ENCODE assay signal across 22 cellular contexts in the genomic region with DNA sequence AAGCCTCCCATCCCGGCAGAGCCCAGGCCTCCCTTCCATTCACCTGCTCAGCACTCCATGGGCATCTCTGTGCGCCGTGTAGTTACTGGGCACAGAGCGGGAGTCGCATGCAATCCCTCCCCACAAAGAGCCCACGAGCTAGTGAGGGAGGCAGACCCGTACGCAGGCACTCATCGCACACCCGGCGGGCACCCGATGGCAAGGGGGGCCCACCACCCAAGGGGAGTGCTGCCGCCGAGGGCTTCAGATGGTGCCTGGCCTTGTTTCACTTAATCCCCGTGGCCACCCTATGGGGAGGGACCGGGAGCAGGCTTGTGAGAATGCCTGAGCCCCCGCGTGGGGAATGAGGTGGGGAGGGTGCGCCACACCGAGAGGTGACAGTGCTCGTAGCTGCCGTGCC. TPM values are rescaled to one million over a fixed set of nuclear protein-coding genes. Genes with fewer than 3 reads are reported as not detected.
DNase-seq lines count a peak whose midpoint lies in the region; ATAC-seq, FAIRE-seq and TF ChIP-seq lines count a peak whose summit lies in the region.
"Had no signal": no experiment of that assay in that cellular context is flagged by ENCODE, and none has a peak within 500 bp of the region (broad histone marks: within the 10 kb centered on the region; RNA-seq: fewer than 3 reads in every experiment).

No MANE protein-coding gene starts in this region.

- 91% methylated on average over 14 of the region's 22 CpGs; no CpG with 5 or more reads in 1 of the 2 experiments for WGBS in H1 (ENCODE audit: extremely low coverage in 1 of 2, insufficient coverage in 1 of 2, insufficient read length in 1 of 2, insufficient replicate concordance in 2 of 2, low coverage in 1 of 2, low lambda C conversion rate in 2 of 2, missing lambda C conversion rate in 1 of 2), 2 experiments
- WGBS in SK-N-SH (ENCODE audit: low lambda C conversion rate): 89% methylated on average over 14 of the region's 22 CpGs

- no peaks in the 10 kb centered on the region for H3K36me3 ChIP-seq in BLaER1 treated with 17β-estradiol and CSF1 and Interleukin-3, amounts not matched to agents 10 nM and 100 nM
- peaks cover 9% of the 10 kb centered on the region for H3K36me3 ChIP-seq in CD8-positive, alpha-beta T cell (ENCODE audit: insufficient read depth, low read length)
- no peaks in the 10 kb centered on the region for H3K36me3 ChIP-seq in H1 (ENCODE audit: control insufficient read depth in 2 of 4, insufficient read depth in 4 of 4, low read length in 3 of 4)
- no peaks in the 10 kb centered on the region for H3K36me3 ChIP-seq in neural progenitor cell
- H3K36me3 ChIP-seq in SK-N-SH (replicated peaks in 1 of 2; ENCODE audit: control insufficient read depth in 1 of 2, insufficient read depth in 2 of 2, low read length in 1 of 2): no peaks in the 10 kb centered on the region
- H3K36me3 ChIP-seq: BE2C had no signal

- no peak overlapping the region for H3K27ac ChIP-seq in BLaER1 treated with 17β-estradiol and CSF1 and Interleukin-3, amounts not matched to agents 10 nM and 100 nM
- H3K27ac ChIP-seq in CD8-positive, alpha-beta T cell (ENCODE audit: low read depth, low read length): no peak overlapping the region
- H3K27ac ChIP-seq in H1 (ENCODE audit: low read depth, low read length): no peak overlapping the region
- H3K27ac ChIP-seq in neural progenitor cell: no peak overlapping the region
- peak overlapping the region in 1 of 2 experiments; percentile 7; a peak in 1 of 4 replicates for H3K27ac ChIP-seq in SK-N-SH (ENCODE audit: low read depth in 2 of 2, low read length in 1 of 2)
- H3K27ac ChIP-seq: HL-60 had no signal

- no peak overlapping the region for H2BK12ac ChIP-seq in H1 (ENCODE audit: low read depth, low read length)

- H3K9me3 Mint-ChIP-seq in CD8-positive, alpha-beta T cell: no peaks in the 10 kb centered on the region
- H3K9me3 Mint-ChIP-seq in neural progenitor cell: no peaks in the 10 kb centered on the region

- H3K18ac ChIP-seq in H1 (ENCODE audit: extremely low read depth, low read length): no peak overlapping the region

- H4K8ac ChIP-seq in H1 (ENCODE audit: extremely low read depth, insufficient read depth, low read length): peak overlapping the region; percentile 76; the same call in 1 of the 2 replicates

- 0 out of 22 replicates have a peak overlapping the region, but pooled peaks of 1 of the 11 experiments have one; percentile 51 for H3K9ac ChIP-seq in BLaER1 treated with 17β-estradiol and CSF1 and Interleukin-3, amounts not matched to agents 10 nM and 100 nM
- H3K9ac ChIP-seq in H1 (replicated peaks in 1 of 4; ENCODE audit: extremely low read depth in 1 of 4, low read depth in 3 of 4, low read length in 3 of 4): no peak overlapping the region
- H3K9ac ChIP-seq in neural progenitor cell: no peak overlapping the region
- H3K9ac ChIP-seq in SK-N-SH: no peak overlapping the region

- no peak overlapping the region for H2BK120ac ChIP-seq in H1 (replicated peaks; ENCODE audit: low read depth, low read length)

- no peak for TF ChIP-seq POLR2A in H1 (IDR thresholded peaks at IDR 0.05; ENCODE audit: control extremely low read depth in 1 of 2, low read depth in 2 of 2, low read length in 2 of 2)

- H2BK20ac ChIP-seq in H1 (ENCODE audit: low read length): no peak overlapping the region

- H2BK5ac ChIP-seq in H1 (ENCODE audit: low read depth, low read length): no peak overlapping the region

- H3K4ac ChIP-seq in H1 (replicated peaks; ENCODE audit: insufficient read length, low read depth, low read length): no peak overlapping the region

- H3K27me3 ChIP-seq in BLaER1 treated with 17β-estradiol and CSF1 and Interleukin-3, amounts not matched to agents 10 nM and 100 nM: peaks cover 0 to 60% (median 0%) of the 10 kb centered on the region in 11 experiments; a peak in 7 of 22 replicates
- no peaks in the 10 kb centered on the region for H3K27me3 ChIP-seq in CD8-positive, alpha-beta T cell (ENCODE audit: insufficient read depth, low read length)
- H3K27me3 ChIP-seq in H1 (replicated peaks in 1 of 4; ENCODE audit: control insufficient read depth in 3 of 4, extremely low read depth in 1 of 4, insufficient read depth in 3 of 4, low read length in 3 of 4) (no peaks in the 10 kb centered on the region), neural progenitor cell (no peaks in the 10 kb centered on the region), SK-N-SH (ENCODE audit: insufficient read depth) (no peaks in the 10 kb centered on the region)
- H3K27me3 ChIP-seq: BE2C had no signal

- no peaks in the 10 kb centered on the region for H3K27me3 Mint-ChIP-seq in CD8-positive, alpha-beta T cell (ENCODE audit: low read depth)
- H3K27me3 Mint-ChIP-seq in neural progenitor cell (ENCODE audit: insufficient read depth, low read depth): peaks cover 5% of the 10 kb centered on the region

- peaks cover 23% of the 10 kb centered on the region; the same call in 1 of the 2 replicates for H3K23me2 ChIP-seq in H1 (ENCODE audit: low read depth, low read length)

- no peak overlapping the region for H3K23ac ChIP-seq in H1 (ENCODE audit: insufficient read length)

- H3K9me2 ChIP-seq in SK-N-SH: no peaks in the 10 kb centered on the region

- H3K79me1 ChIP-seq in H1 (ENCODE audit: low read depth, low read length): no peaks in the 10 kb centered on the region

- H3K4me1 ChIP-seq in BLaER1 treated with 17β-estradiol and CSF1 and Interleukin-3, amounts not matched to agents 10 nM and 100 nM: peaks cover 50 to 87% (median 75%) of the 10 kb centered on the region in 10 experiments
- H3K4me1 ChIP-seq in CD8-positive, alpha-beta T cell (ENCODE audit: insufficient read depth, low read length): peaks cover 85% of the 10 kb centered on the region
- H3K4me1 ChIP-seq in H1 (replicated peaks in 1 of 4; ENCODE audit: control insufficient read depth in 3 of 4, insufficient read depth in 4 of 4, low read length in 3 of 4) (peaks cover 0 to 5% (median 3%) of the 10 kb centered on the region in 4 experiments; a peak in 5 of 7 replicates), neural progenitor cell (peaks cover 36% of the 10 kb centered on the region), SK-N-SH (ENCODE audit: control insufficient read depth in 1 of 2, insufficient read depth in 2 of 2, low read depth in 1 of 2, low read length in 1 of 2) (peaks cover 0 to 81% of the 10 kb centered on the region in 2 experiments; a peak in 1 of 4 replicates)

- CTCF ChIA-PET in CD8-positive, alpha-beta T cell (lab: Charles Lee): interaction anchor here (1.8 kb wide), 1 partner anchor 14 kb away, joined by 5 read pairs; no protein-coding TSS in a partner anchor
- CTCF ChIA-PET in H1 (lab: Charles Lee; ENCODE audit: partially characterized antibody): interaction anchor here (0.7 to 1.4 kb wide), 2 partner anchors 16 to 18 kb away, joined by 3 to 4 read pairs; no protein-coding TSS in a partner anchor
- CTCF ChIA-PET in SK-N-SH (lab: Yijun Ruan, JAX): interaction anchor here (1.0 to 2.0 kb wide), 3 partner anchors 33 to 161 kb away, joined by 3 to 6 read pairs (median 3); no protein-coding TSS in a partner anchor

- no peaks in the 10 kb centered on the region for H3K79me2 ChIP-seq in H1 (ENCODE audit: control insufficient read depth in 1 of 2, insufficient read depth in 2 of 2, low read length in 2 of 2)
- H3K79me2 ChIP-seq in neural progenitor cell (ENCODE audit: low read depth): no peaks in the 10 kb centered on the region
- no peaks in the 10 kb centered on the region for H3K79me2 ChIP-seq in SK-N-SH (ENCODE audit: insufficient read depth)

- TF ChIP-seq CTCF in CD8-positive, alpha-beta T cell (IDR thresholded peaks at IDR 0.05): no peak
- TF ChIP-seq CTCF in H1 (IDR thresholded peaks at IDR 0.05; ENCODE audit: control extremely low read depth in 1 of 3, insufficient read depth in 1 of 3, low read depth in 1 of 3, low read length in 3 of 3) (no peak), neural progenitor cell (IDR thresholded peaks at IDR 0.05) (no peak), SK-N-SH (IDR thresholded peaks at IDR 0.05) (no peak)

- no peak overlapping the region for H2AFZ ChIP-seq in H1 (ENCODE audit: low read length)
- H2AFZ ChIP-seq in neural progenitor cell (replicated peaks): no peak overlapping the region
- no peak overlapping the region for H2AFZ ChIP-seq in SK-N-SH (ENCODE audit: low read depth)

- no peak overlapping the region for H4K5ac ChIP-seq in H1 (ENCODE audit: insufficient read length, low read depth, low read length)

- intact Hi-C loops in CD8-positive, alpha-beta T cell (cut with DNase I, micrococcal nuclease): no loop called here

- peaks cover 82% of the 10 kb centered on the region for H3K4me1 Mint-ChIP-seq in CD8-positive, alpha-beta T cell (ENCODE audit: low read depth)
- peaks cover 58% of the 10 kb centered on the region for H3K4me1 Mint-ChIP-seq in neural progenitor cell

- H3K36me3 Mint-ChIP-seq in CD8-positive, alpha-beta T cell: peaks cover 57% of the 10 kb centered on the region
- H3K36me3 Mint-ChIP-seq in neural progenitor cell: no peaks in the 10 kb centered on the region

- TF ChIP-seq RAD21 in H1 (IDR thresholded peaks at IDR 0.05 in 1 of 2, conservative IDR thresholded peaks at IDR 0.05 in 1 of 2; ENCODE audit: low read depth in 2 of 2, low read length in 2 of 2) (no peak), SK-N-SH (IDR thresholded peaks at IDR 0.05; ENCODE audit: low read length) (no peak)

- H3K56ac ChIP-seq in H1 (replicated peaks; ENCODE audit: insufficient read length, low read depth, low read length): no peak overlapping the region

- POLR2A ChIA-PET in CD8-positive, alpha-beta T cell (lab: Charles Lee): interaction anchor here (1.3 kb wide), 1 partner anchor 11 kb away, joined by 3 read pairs; no protein-coding TSS in a partner anchor
- POLR2A ChIA-PET in H1 (lab: Charles Lee; ENCODE audit: partially characterized antibody) (no interaction called here), SK-N-SH (lab: Yijun Ruan, JAX) (no interaction called here)

- peak overlapping the region; percentile 99 for H3K27ac Mint-ChIP-seq in CD8-positive, alpha-beta T cell
- peak overlapping the region; percentile 81 for H3K27ac Mint-ChIP-seq in neural progenitor cell

- no peak overlapping the region for H4K91ac ChIP-seq in H1 (replicated peaks; ENCODE audit: insufficient read length, low read length)

- H3K4me2 ChIP-seq in BLaER1 treated with 17β-estradiol and CSF1 and Interleukin-3, amounts not matched to agents 10 nM and 100 nM: peak overlapping the region; percentile 68 to 96 (median 82); a peak in 21 of 22 replicates
- no peak overlapping the region for H3K4me2 ChIP-seq in H1 (ENCODE audit: insufficient read depth in 1 of 2, low read depth in 2 of 2, low read length in 2 of 2)
- no peak overlapping the region for H3K4me2 ChIP-seq in neural progenitor cell
- H3K4me2 ChIP-seq in SK-N-SH: no peak overlapping the region

- H3F3A ChIP-seq in neural progenitor cell (ENCODE audit: low read depth): peaks cover 14% of the 10 kb centered on the region
- H3F3A ChIP-seq in SK-N-SH (replicated peaks; ENCODE audit: insufficient read depth): no peaks in the 10 kb centered on the region

- no peak for DNase-seq in CD8-positive, alpha-beta T cell
- DNase-seq in H1 (ENCODE audit: low read depth in 1 of 2, low spot score in 2 of 2) (no peak), neural progenitor cell (ENCODE audit: low spot score) (no peak), HT-29 (ENCODE audit: low spot score) (no peak), SK-N-SH (no peak), RKO (ENCODE audit: low spot score) (no peak)
- DNase-seq: BE2C, DND-41, GDM1, KBM-7, NCI-H1417 treated with DMSO at 0.1 percent for 48 hours, NCI-H1930, NCI-H2171, NCI-H446, OCI-M1, RPMI8226, SIG-M5 had no signal

- H3K4me3 ChIP-seq in BLaER1 treated with 17β-estradiol and CSF1 and Interleukin-3, amounts not matched to agents 10 nM and 100 nM: no peak overlapping the region
- H3K4me3 ChIP-seq in CD8-positive, alpha-beta T cell (ENCODE audit: low read depth, low read length): no peak overlapping the region
- H3K4me3 ChIP-seq in H1 (ENCODE audit: extremely low read depth in 1 of 4, insufficient read depth in 2 of 4, low read depth in 3 of 4, low read length in 4 of 4) (no peak overlapping the region), neural progenitor cell (no peak overlapping the region), SK-N-SH (ENCODE audit: low read depth in 2 of 2, low read length in 1 of 2) (no peak overlapping the region)
- H3K4me3 ChIP-seq: GM12878 had no signal

- no peak overlapping the region for H3K14ac ChIP-seq in H1 (ENCODE audit: insufficient read length)

- FAIRE-seq in H1 (lab: Jason Lieb, UNC): no peak
- FAIRE-seq: GM12878, GM18507, H54 had no signal

- H3K4me3 Mint-ChIP-seq in CD8-positive, alpha-beta T cell: no peak overlapping the region
- no peak overlapping the region for H3K4me3 Mint-ChIP-seq in neural progenitor cell

- H2AK5ac ChIP-seq in H1 (ENCODE audit: low read depth, low read length): no peak overlapping the region

- no peak for ATAC-seq in CD8-positive, alpha-beta T cell
- ATAC-seq: GM12878 had no signal

- no peaks in the 10 kb centered on the region for H3K9me3 ChIP-seq in BLaER1 treated with 17β-estradiol and CSF1 and Interleukin-3, amounts not matched to agents 10 nM and 100 nM (replicated peaks in 1 of 11)
- no peaks in the 10 kb centered on the region for H3K9me3 ChIP-seq in CD8-positive, alpha-beta T cell (ENCODE audit: low read length)
- H3K9me3 ChIP-seq in H1 (ENCODE audit: insufficient read depth in 2 of 2, low read depth in 1 of 2, low read length in 1 of 2) (no peaks in the 10 kb centered on the region), neural progenitor cell (ENCODE audit: low read depth) (no peaks in the 10 kb centered on the region), SK-N-SH (no peaks in the 10 kb centered on the region)
- H3K9me3 ChIP-seq: BE2C had no signal

- H4K20me1 ChIP-seq in BLaER1 treated with 17β-estradiol and CSF1 and Interleukin-3, amounts not matched to agents 10 nM and 100 nM: peaks cover 0 to 41% (median 0%) of the 10 kb centered on the region in 11 experiments; a peak in 6 of 22 replicates
- H4K20me1 ChIP-seq in H1 (replicated peaks in 1 of 2; ENCODE audit: control insufficient read depth in 1 of 2, insufficient read depth in 2 of 2, low read length in 2 of 2) (peaks cover 0 to 9% of the 10 kb centered on the region in 2 experiments), neural progenitor cell (ENCODE audit: low read depth) (no peaks in the 10 kb centered on the region), SK-N-SH (ENCODE audit: insufficient read depth) (no peaks in the 10 kb centered on the region)

- TF ChIP-seq EP300 in H1 (IDR thresholded peaks at IDR 0.05; ENCODE audit: borderline replicate concordance in 1 of 2, low read depth in 2 of 2, low read length in 2 of 2): no peak
- TF ChIP-seq EP300 in SK-N-SH (IDR thresholded peaks at IDR 0.05; ENCODE audit: borderline replicate concordance in 1 of 2, low read depth in 1 of 2, low read length in 1 of 2): no peak

- no peak overlapping the region for H2BK15ac ChIP-seq in H1 (ENCODE audit: low read length)

RNA-seq across cellular contexts. Expression of a gene that starts 30.4 kb away (rescaled TPM):
- total RNA-seq in CD8-positive, alpha-beta T cell: 10 to 100 TPM; 18.9 to 20.2 TPM
- total RNA-seq in H1 (2021; fragmentation: NEBNext Ultra II Directional; extraction: Animal tissue kit (Norgen Biotek cat#: 25700)): 77.4 and 77.6 TPM in 2 replicates
- polyA plus RNA-seq in H1 (2011; rRNA removed) (43.0 and 67.3 TPM in 2 replicates), SK-N-SH (2012; rRNA removed) (32.7 and 56.2 TPM in 2 replicates)
- polyA plus RNA-seq in H1 (2011; cell fraction: cytosol; rRNA removed): 36.6 TPM
- 58.6 TPM for polyA plus RNA-seq in H1 (2011; cell fraction: nucleus; rRNA removed)
- 72.8 to 99.4 TPM (median 83.9 TPM) in 4 replicates for polyA plus RNA-seq in H1 (2012, experiment 1 of 2)
- polyA plus RNA-seq in H1 (2012, experiment 2 of 2): 89.8 TPM
- 103 TPM for polyA plus RNA-seq in H1 (2013, experiment 1 of 2)
- polyA plus RNA-seq in H1 (2013, experiment 2 of 2): 109 TPM
- 25.4 and 44.6 TPM in 2 replicates for polyA minus RNA-seq in H1 (2011; rRNA and poly(A)+ RNA removed)
- polyA minus RNA-seq in H1 (2011; cell fraction: cytosol; rRNA and poly(A)+ RNA removed): 47.6 TPM
- polyA minus RNA-seq in H1 (2011; cell fraction: nucleus; rRNA and poly(A)+ RNA removed): 23.2 TPM
- 24.9 and 50.4 TPM in 2 replicates for total RNA-seq in neural progenitor cell (ENCODE audit: low replicate concordance)
- 1.3 and 2.2 TPM in 2 replicates for total RNA-seq in HT-29 (2014; rRNA removed; shearing (Covaris generic))
- 42.6 and 69.9 TPM in 2 replicates for polyA plus RNA-seq in SK-N-SH (2012; cell fraction: cytosol; rRNA removed)
- polyA plus RNA-seq in SK-N-SH (2012; cell fraction: nucleus; rRNA removed): 38.4 and 59.7 TPM in 2 replicates

RNA-seq across cellular contexts. Expression of a gene that starts 50.1 kb away (rescaled TPM):
- 10 to 100 TPM; 22.9 to 25.7 TPM for total RNA-seq in CD8-positive, alpha-beta T cell
- total RNA-seq in H1 (2021; fragmentation: NEBNext Ultra II Directional; extraction: Animal tissue kit (Norgen Biotek cat#: 25700)): 20.8 and 23.1 TPM in 2 replicates
- polyA plus RNA-seq in H1 (2011; rRNA removed) (23.1 and 39.9 TPM in 2 replicates), SK-N-SH (2012; rRNA removed) (53.6 and 61.2 TPM in 2 replicates)
- polyA plus RNA-seq in H1 (2011; cell fraction: cytosol; rRNA removed): 25.9 TPM
- 27.3 TPM for polyA plus RNA-seq in H1 (2011; cell fraction: nucleus; rRNA removed)
- polyA plus RNA-seq in H1 (2012, experiment 1 of 2): 20.5 to 26.2 TPM (median 22.8 TPM) in 4 replicates
- 21.2 TPM for polyA plus RNA-seq in H1 (2012, experiment 2 of 2)
- polyA plus RNA-seq in H1 (2013, experiment 1 of 2): 17.5 TPM
- 15.3 TPM for polyA plus RNA-seq in H1 (2013, experiment 2 of 2)
- polyA minus RNA-seq in H1 (2011; rRNA and poly(A)+ RNA removed): 23.2 and 27.4 TPM in 2 replicates
- polyA minus RNA-seq in H1 (2011; cell fraction: cytosol; rRNA and poly(A)+ RNA removed): 10.6 TPM
- 16.7 TPM for polyA minus RNA-seq in H1 (2011; cell fraction: nucleus; rRNA and poly(A)+ RNA removed)
- total RNA-seq in neural progenitor cell (ENCODE audit: low replicate concordance): 20.7 and 31.2 TPM in 2 replicates
- total RNA-seq in HT-29 (2014; rRNA removed; shearing (Covaris generic)): 13.6 and 22.0 TPM in 2 replicates
- 32.7 and 39.0 TPM in 2 replicates for polyA plus RNA-seq in SK-N-SH (2012; cell fraction: cytosol; rRNA removed)
- 205 and 223 TPM in 2 replicates for polyA plus RNA-seq in SK-N-SH (2012; cell fraction: nucleus; rRNA removed)

Comparison
In these comparisons a context has a peak if more than half of its experiments do, and no peak if none do; other contexts are left out.
1. H3K4me2 ChIP-seq: peak in BLaER1 treated with 17β-estradiol and CSF1 and Interleukin-3, amounts not matched to agents 10 nM and 100 nM (11 of 11); none in H1 (0 of 2), neural progenitor cell (single experiment) and SK-N-SH (single experiment).